Comparison of ENCODE assay signal across 19 cellular contexts in genomic region chr2:69835666-69836065, GRCh38. TPM values are rescaled to one million over a fixed set of nuclear protein-coding genes. Genes with fewer than 3 reads are reported as not detected.
DNase-seq lines count a peak whose midpoint lies in the region; ATAC-seq, FAIRE-seq and TF ChIP-seq lines count a peak whose summit lies in the region.
"Had no signal": no experiment of that assay in that cellular context is flagged by ENCODE, and none has a peak within 500 bp of the region (broad histone marks: within the 10 kb centered on the region; RNA-seq: fewer than 3 reads in every experiment).

No MANE protein-coding gene starts in this region.

- no peaks in the 10 kb centered on the region for H3K9me2 ChIP-seq in DOHH2 (replicated peaks; ENCODE audit: control insufficient read depth, low read length)

- 100% methylated on average over 2 of the region's 2 CpGs for WGBS in GM12878 (ENCODE audit: insufficient coverage, insufficient replicate concordance, low lambda C conversion rate, missing lambda C conversion rate)

- H3K36me3 Mint-ChIP-seq in CD4-positive, CD25-positive, alpha-beta regulatory T cell: peaks cover 16% of the 10 kb centered on the region

- POLR2A ChIA-PET in GM12878 (lab: Charles Lee): interaction anchor here (1.2 kb wide), 1 partner anchor 458 kb away, joined by 3 read pairs; the partner anchor contains the start of gene SNRPG

- H3K9ac ChIP-seq in GM12878 (ENCODE audit: control insufficient read depth, insufficient read depth, low read length): no peak overlapping the region
- H3K9ac ChIP-seq: GM23248, KMS-11 had no signal

- H3F3A ChIP-seq in DOHH2 (ENCODE audit: control insufficient read depth, insufficient read depth): no peaks in the 10 kb centered on the region

- H3K4me3 ChIP-seq in CD4-positive, CD25-positive, alpha-beta regulatory T cell (ENCODE audit: low read depth, low read length): peak overlapping the region; percentile 15
- peak overlapping the region; percentile 18 for H3K4me3 ChIP-seq in DOHH2 (ENCODE audit: low read length)
- no peak overlapping the region; the same call in 1 of the 2 replicates for H3K4me3 ChIP-seq in GM12878
- H3K4me3 ChIP-seq in gastrocnemius medialis: no peak overlapping the region
- H3K4me3 ChIP-seq: GM23248, HAP-1 had no signal

- H3K9me3 Mint-ChIP-seq in CD4-positive, CD25-positive, alpha-beta regulatory T cell: no peaks in the 10 kb centered on the region

- H4K20me1 ChIP-seq in DOHH2 (ENCODE audit: control insufficient read depth, insufficient read depth, low read depth, low read length): no peaks in the 10 kb centered on the region
- no peaks in the 10 kb centered on the region for H4K20me1 ChIP-seq in GM12878 (ENCODE audit: control insufficient read depth, insufficient read depth)

- TF ChIP-seq CTCF in DOHH2 (IDR thresholded peaks at IDR 0.05; ENCODE audit: low read depth, low read length, poor library complexity, severe bottlenecking): no peak
- TF ChIP-seq CTCF in GM12878 (IDR thresholded peaks at IDR 0.05 in 2 of 3, conservative IDR thresholded peaks at IDR 0.05 in 1 of 3; ENCODE audit: control insufficient read depth in 2 of 3, extremely low read depth in 1 of 3, insufficient read depth in 1 of 3, low read depth in 3 of 3, low read length in 3 of 3): no peak
- TF ChIP-seq CTCF in gastrocnemius medialis (IDR thresholded peaks at IDR 0.05 in 4 of 5, conservative IDR thresholded peaks at IDR 0.05 in 1 of 5): no peak

- no peak for TF ChIP-seq EP300 in GM12878 (IDR thresholded peaks at IDR 0.05; ENCODE audit: borderline replicate concordance in 1 of 2, control insufficient read depth in 1 of 2, low read depth in 2 of 2, low read length in 2 of 2)

- H3K79me2 ChIP-seq in DOHH2 (ENCODE audit: control insufficient read depth, low read length) (peaks cover 71% of the 10 kb centered on the region), GM12878 (ENCODE audit: control insufficient read depth, insufficient read depth, low read length) (peaks cover 62% of the 10 kb centered on the region)

- no peaks in the 10 kb centered on the region for H3K27me3 Mint-ChIP-seq in CD4-positive, CD25-positive, alpha-beta regulatory T cell

- no peak overlapping the region for H2AFZ ChIP-seq in GM12878 (ENCODE audit: control insufficient read depth, low read depth, low read length)
- H2AFZ ChIP-seq: GM23248 had no signal

- H3K4me3 Mint-ChIP-seq in CD4-positive, CD25-positive, alpha-beta regulatory T cell: peak overlapping the region in 1 of 4 donors; percentile 63

- H3K36me3 ChIP-seq in CD4-positive, CD25-positive, alpha-beta regulatory T cell (ENCODE audit: control insufficient read depth, insufficient read depth, low read length): peaks cover 28% of the 10 kb centered on the region
- H3K36me3 ChIP-seq in DOHH2 (ENCODE audit: control insufficient read depth, low read length) (peaks cover 56% of the 10 kb centered on the region), GM12878 (ENCODE audit: control insufficient read depth in 2 of 2, insufficient read depth in 2 of 2, low read length in 1 of 2) (peaks cover 0 to 8% of the 10 kb centered on the region in 2 experiments; a peak in 1 of 4 replicates), gastrocnemius medialis (no peaks in the 10 kb centered on the region)

- CTCF ChIA-PET in GM12878 (lab: Yijun Ruan, JAX): interaction anchor here (1.2 to 3.9 kb wide), 5 partner anchors 10 to 111 kb away, joined by 3 to 32 read pairs (median 8); no protein-coding TSS in a partner anchor

- H3K27me3 ChIP-seq in CD4-positive, CD25-positive, alpha-beta regulatory T cell (ENCODE audit: control insufficient read depth, insufficient read depth, low read length): no peaks in the 10 kb centered on the region
- no peaks in the 10 kb centered on the region for H3K27me3 ChIP-seq in DOHH2 (ENCODE audit: control insufficient read depth, low read length)
- no peaks in the 10 kb centered on the region for H3K27me3 ChIP-seq in GM12878 (replicated peaks in 1 of 2; ENCODE audit: control insufficient read depth in 2 of 2, insufficient read depth in 2 of 2, low read length in 1 of 2)
- no peaks in the 10 kb centered on the region for H3K27me3 ChIP-seq in gastrocnemius medialis

- FAIRE-seq in GM12878 (lab: Jason Lieb, UNC) (no peak), RCC 7860 (lab: Jason Lieb, UNC) (no peak)
- FAIRE-seq: D721Med had no signal

- H3K4me2 ChIP-seq in DOHH2 (ENCODE audit: low read length) (peak overlapping the region; percentile 45), GM12878 (ENCODE audit: control insufficient read depth, insufficient read depth) (peak overlapping the region; percentile 78)
- H3K4me2 ChIP-seq: KMS-11 had no signal

- RAD21 ChIA-PET in GM12878 (lab: Charles Lee; ENCODE audit: unreplicated experiment): interaction anchor here (0.9 to 2.2 kb wide), 4 partner anchors 19 to 110 kb away, joined by 3 to 23 read pairs (median 3); no protein-coding TSS in a partner anchor

- H3K27ac ChIP-seq in CD4-positive, CD25-positive, alpha-beta regulatory T cell (ENCODE audit: insufficient read depth, low read length, poor library complexity, severe bottlenecking): no peak overlapping the region
- H3K27ac ChIP-seq in DOHH2 (ENCODE audit: low read depth, low read length) (no peak overlapping the region), GM12878 (ENCODE audit: control insufficient read depth, insufficient read depth) (no peak overlapping the region), gastrocnemius medialis (no peak overlapping the region)
- H3K27ac ChIP-seq: GM23248, KMS-11 had no signal

- peaks cover 48% of the 10 kb centered on the region for H3K4me1 ChIP-seq in CD4-positive, CD25-positive, alpha-beta regulatory T cell (ENCODE audit: control insufficient read depth, insufficient read depth, low read length, poor library complexity, severe bottlenecking)
- H3K4me1 ChIP-seq in DOHH2 (ENCODE audit: control insufficient read depth, low read length) (peaks cover 59% of the 10 kb centered on the region), GM12878 (ENCODE audit: control insufficient read depth, insufficient read depth, low read length) (peaks cover 12% of the 10 kb centered on the region), gastrocnemius medialis (peaks cover 3 to 14% of the 10 kb centered on the region in 2 donors)

- DNase-seq in CD4-positive, CD25-positive, alpha-beta regulatory T cell: no peak
- DNase-seq in GM12878 (ENCODE audit: low read depth, low spot score): no peak
- DNase-seq in myocyte (ENCODE audit: low read depth): peak; percentile 24
- DNase-seq in RCC 7860 (ENCODE audit: low spot score): no peak
- DNase-seq in stimulated activated naive CD8-positive, alpha-beta T cell treated with anti-CD3 and anti-CD28 coated beads, Interleukin-15, Interleukin-2, amounts not matched to agents 100 U/mL and 50 U/mL, for 24 hours: no peak
- no peak for DNase-seq in gastrocnemius medialis
- DNase-seq: DMS53, GM23248, NCI-H1048, NCI-H1417 treated with DMSO at 0.1 percent for 48 hours, NCI-H187, NCI-H446, NCI-H526, Right ventricle myocardium superior had no signal

- SMC1A ChIA-PET in GM12878 (lab: Charles Lee; ENCODE audit: uncharacterized antibody, unreplicated experiment): interaction anchor here (0.8 to 3.8 kb wide), 11 partner anchors 8 to 119 kb away, joined by 3 to 31 read pairs (median 4); partner anchors contain the start of gene MXD1

- H3K9me3 ChIP-seq in CD4-positive, CD25-positive, alpha-beta regulatory T cell (ENCODE audit: control insufficient read depth in 2 of 2, low read length in 2 of 2): no peaks in the 10 kb centered on the region
- H3K9me3 ChIP-seq in DOHH2 (ENCODE audit: control insufficient read depth, insufficient read depth, low read length) (no peaks in the 10 kb centered on the region), GM12878 (replicated peaks; ENCODE audit: control insufficient read depth, insufficient read depth, low read length) (no peaks in the 10 kb centered on the region), gastrocnemius medialis (no peaks in the 10 kb centered on the region)
- H3K9me3 ChIP-seq: HAP-1 had no signal

- no peak for ATAC-seq in CD4-positive, CD25-positive, alpha-beta regulatory T cell (ENCODE audit: low read depth in 2 of 2)
- ATAC-seq in GM12878 (peak; percentile 8; the same call in 1 of the 3 replicates), gastrocnemius medialis (no peak), GM19023 (IDR thresholded peaks at IDR 0.05; ENCODE audit: unreplicated experiment) (no peak)
- no peak for ATAC-seq in stimulated activated naive CD8-positive, alpha-beta T cell treated with anti-CD3 and anti-CD28 coated beads, Interleukin-15, Interleukin-2, amounts not matched to agents 100 U/mL and 50 U/mL, for 24 hours

- peaks cover 39 to 57% (median 46%) of the 10 kb centered on the region in 4 donors for H3K4me1 Mint-ChIP-seq in CD4-positive, CD25-positive, alpha-beta regulatory T cell

- no TSS peak for BruUV-seq in GM12878 (replicated peaks; lab: Mats Ljungman, UMichigan)

- H3K27ac Mint-ChIP-seq in CD4-positive, CD25-positive, alpha-beta regulatory T cell: peak overlapping the region in 1 of 3 donors; percentile 66

- intact Hi-C loops in GM12878 (cut with micrococcal nuclease; ENCODE audit: unreplicated experiment): no loop called here
- intact Hi-C loops in gastrocnemius medialis (cut with DNase I; ENCODE audit: low total_unique reads): no loop called here

- no peak for TF ChIP-seq POLR2A in GM12878 (IDR thresholded peaks at IDR 0.05; ENCODE audit: low read depth, low read length)
- no peak for TF ChIP-seq POLR2A in gastrocnemius medialis (IDR thresholded peaks at IDR 0.05)

- TF ChIP-seq RAD21 in GM12878 (IDR thresholded peaks at IDR 0.05; ENCODE audit: insufficient read depth, low read depth, low read length): no peak

- in situ Hi-C loops in GM12878 (cut with MboI) (no loop called here), gastrocnemius medialis (cut with MboI; ENCODE audit: low sequenced_read_pairs in 4 of 4) (no loop called here)

RNA-seq across cellular contexts. Expression of gene GMCL1, which starts 6.2 kb away (rescaled TPM):
- total RNA-seq in CD4-positive, CD25-positive, alpha-beta regulatory T cell: 32.3 TPM
- 10 to 100 TPM; 32.4 to 36.0 (median 33.7) TPM for polyA plus RNA-seq in CD4-positive, CD25-positive, alpha-beta regulatory T cell
- total RNA-seq in GM12878 (2013; cell fraction: nucleolus; rRNA removed): 31.6 and 32.3 TPM in 2 replicates
- 9.9 and 12.6 TPM in 2 replicates for total RNA-seq in GM12878 (2014; rRNA removed)
- total RNA-seq in GM12878 (2014; rRNA removed; fragmentation: Illumina TruSeq; extraction: Trizol): 11.2 TPM in 2 replicates
- total RNA-seq in GM12878 (2021): 10.3 and 13.4 TPM in 2 replicates
- polyA plus RNA-seq in GM12878 (2011; ENCODE audit: low read depth): 4.9 TPM
- polyA plus RNA-seq in GM12878 (2011; rRNA removed): 15.9 and 23.8 TPM in 2 replicates
- polyA plus RNA-seq in GM12878 (2011; cell fraction: cytosol; rRNA removed): 4.9 and 6.4 TPM in 2 replicates
- 8.2 and 8.6 TPM in 2 replicates for polyA plus RNA-seq in GM12878 (2011; cell fraction: nucleus; rRNA removed)
- 7.9 and 11.3 TPM in 2 replicates for polyA plus RNA-seq in GM12878 (2012)
- polyA plus RNA-seq in GM12878 (2014; fragmentation: Illumina TruSeq; extraction: Trizol): 13.6 and 16.3 TPM in 2 replicates
- 1 to 10 TPM; 3.7 to 4.8 TPM for polyA plus RNA-seq in GM12878 (2014; fragmentation: Nextera tagmentation; extraction: Ambion mirVana)
- polyA plus RNA-seq in GM12878 (2014; rRNA removed): 8.9 and 9.6 TPM in 2 replicates
- polyA plus RNA-seq in GM12878 (2016; fragmentation: Nextera tagmentation; extraction: Ambion mirVana): 10 to 100 TPM; 18.8 to 21.4 TPM
- 8.0 and 9.6 TPM in 2 replicates for polyA minus RNA-seq in GM12878 (2011; rRNA and poly(A)+ RNA removed)
- 3.7 and 3.8 TPM in 2 replicates for polyA minus RNA-seq in GM12878 (2011; cell fraction: cytosol; rRNA and poly(A)+ RNA removed)
- polyA minus RNA-seq in GM12878 (2011; cell fraction: nucleus; rRNA and poly(A)+ RNA removed): 3.1 and 9.6 TPM in 2 replicates
- total RNA-seq in myocyte: 9.7 and 13.6 TPM in 2 replicates
- 6.4 TPM for polyA plus RNA-seq in myocyte (2012)
- 1 to 10 TPM; 2.0 to 3.3 (median 3.3) TPM for total RNA-seq in gastrocnemius medialis

RNA-seq across cellular contexts. Expression of gene SNRNP27, which starts 58.1 kb away (rescaled TPM):
- 44.1 TPM for total RNA-seq in CD4-positive, CD25-positive, alpha-beta regulatory T cell
- polyA plus RNA-seq in CD4-positive, CD25-positive, alpha-beta regulatory T cell: 10 to 100 TPM; 51.7 to 70.2 (median 60.0) TPM
- total RNA-seq in GM12878 (2013; cell fraction: nucleolus; rRNA removed): 34.6 and 37.5 TPM in 2 replicates
- total RNA-seq in GM12878 (2014; rRNA removed): 33.2 and 41.0 TPM in 2 replicates
- 49.8 and 52.7 TPM in 2 replicates for total RNA-seq in GM12878 (2014; rRNA removed; fragmentation: Illumina TruSeq; extraction: Trizol)
- 35.6 and 37.4 TPM in 2 replicates for total RNA-seq in GM12878 (2021)
- polyA plus RNA-seq in GM12878 (2011; ENCODE audit: low read depth): 6.9 TPM
- polyA plus RNA-seq in GM12878 (2011; rRNA removed): 52.1 and 88.6 TPM in 2 replicates
- polyA plus RNA-seq in GM12878 (2011; cell fraction: cytosol; rRNA removed): 22.6 and 23.0 TPM in 2 replicates
- 27.8 and 30.8 TPM in 2 replicates for polyA plus RNA-seq in GM12878 (2011; cell fraction: nucleus; rRNA removed)
- 29.5 and 36.5 TPM in 2 replicates for polyA plus RNA-seq in GM12878 (2012)
- polyA plus RNA-seq in GM12878 (2014; fragmentation: Illumina TruSeq; extraction: Trizol): 49.2 and 66.8 TPM in 2 replicates
- 10 to 100 TPM; 30.6 to 30.9 TPM for polyA plus RNA-seq in GM12878 (2014; fragmentation: Nextera tagmentation; extraction: Ambion mirVana)
- polyA plus RNA-seq in GM12878 (2014; rRNA removed): 34.5 and 46.3 TPM in 2 replicates
- polyA plus RNA-seq in GM12878 (2016; fragmentation: Nextera tagmentation; extraction: Ambion mirVana): 10 to 100 TPM; 77.6 to 89.5 TPM
- polyA minus RNA-seq in GM12878 (2011; rRNA and poly(A)+ RNA removed): 4.3 and 6.6 TPM in 2 replicates
- polyA minus RNA-seq in GM12878 (2011; cell fraction: cytosol; rRNA and poly(A)+ RNA removed): 5.9 and 7.2 TPM in 2 replicates
- 4.8 and 6.1 TPM in 2 replicates for polyA minus RNA-seq in GM12878 (2011; cell fraction: nucleus; rRNA and poly(A)+ RNA removed)
- 113 and 116 TPM in 2 replicates for total RNA-seq in myocyte
- 53.5 TPM for polyA plus RNA-seq in myocyte (2012)
- 100 to 1,000 TPM; 109 to 161 (median 130) TPM for total RNA-seq in gastrocnemius medialis

Comparison
In these comparisons a context has a peak if more than half of its experiments do, and no peak if none do; other contexts are left out.
1. H3K4me3 ChIP-seq: peak in CD4-positive, CD25-positive, alpha-beta regulatory T cell (single experiment) and DOHH2 (single experiment); none in GM12878 (single experiment) and gastrocnemius medialis (0 of 4).